Comparison of ENCODE assay signal across 13 cellular contexts in the genomic region with DNA sequence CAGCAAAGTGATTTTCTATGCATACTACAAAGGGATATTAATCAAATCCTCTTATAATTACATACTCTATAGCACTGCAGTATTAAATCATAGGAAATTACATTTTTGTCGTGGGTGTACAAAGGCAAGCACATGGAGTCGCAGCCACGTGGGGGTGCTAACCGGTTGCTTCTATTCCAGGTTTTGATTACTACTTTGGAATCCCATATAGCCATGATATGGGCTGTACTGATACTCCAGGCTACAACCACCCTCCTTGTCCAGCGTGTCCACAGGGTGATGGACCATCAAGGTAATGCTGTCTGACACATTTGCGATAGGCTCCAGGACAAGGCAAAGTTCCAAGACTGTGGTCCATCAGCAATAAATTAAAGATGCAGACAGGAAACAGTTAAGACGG.
DNase-seq lines count a peak whose midpoint lies in the region; ATAC-seq and TF ChIP-seq lines count a peak whose summit lies in the region.
"Had no signal": no experiment of that assay in that cellular context is flagged by ENCODE, and none has a peak within 500 bp of the region (broad histone marks: within the 10 kb centered on the region; RNA-seq: fewer than 3 reads in every experiment).

No MANE protein-coding gene starts in this region.

- H3K4me3 Mint-ChIP-seq in CD4-positive, alpha-beta T cell, result no peak overlapping the region
- peak overlapping the region; percentile 52 for H3K4me3 Mint-ChIP-seq in natural killer cell treated with Interleukin-12 subunit alpha and Interleukin-12 subunit beta and Interleukin-15 and Interleukin-18, amount 100 ng/mL, for 72 hours
- H3K4me3 Mint-ChIP-seq in Calu3 (ENCODE audit: low read depth, unreplicated experiment) (no peak overlapping the region), chondrocyte (ENCODE audit: unreplicated experiment) (no peak overlapping the region)
- H3K4me3 Mint-ChIP-seq: GM23338 had no signal

- peak overlapping the region; percentile 1 for H3K27ac Mint-ChIP-seq in CD4-positive, alpha-beta T cell
- H3K27ac Mint-ChIP-seq in natural killer cell treated with Interleukin-12 subunit alpha and Interleukin-12 subunit beta and Interleukin-15 and Interleukin-18, amount 100 ng/mL, for 72 hours, result peak overlapping the region; percentile 26 to 60
- H3K27ac Mint-ChIP-seq in Calu3 (ENCODE audit: unreplicated experiment), result no peak overlapping the region
- H3K27ac Mint-ChIP-seq in chondrocyte (ENCODE audit: unreplicated experiment), result no peak overlapping the region
- H3K27ac Mint-ChIP-seq: GM23338 had no signal

- no peaks in the 10 kb centered on the region for H3K9me3 ChIP-seq in CD4-positive, alpha-beta T cell (ENCODE audit: control insufficient read depth, low read length)
- H3K9me3 ChIP-seq: right lobe of liver had no signal

- no peak for ATAC-seq in CD4-positive, alpha-beta T cell (ENCODE audit: poor library complexity)
- no peak for ATAC-seq in natural killer cell treated with Interleukin-12 subunit alpha and Interleukin-12 subunit beta and Interleukin-15 and Interleukin-18, amount 100 ng/mL, for 72 hours
- ATAC-seq: GM23338 had no signal

- POLR2A ChIA-PET in CD4-positive, alpha-beta T cell (lab: Charles Lee), result interaction anchor here (7.5 kb wide), 1 partner anchor 60 kb away, joined by 94 read pairs; a partner anchor contains a TSS

- no peaks in the 10 kb centered on the region for H3K36me3 Mint-ChIP-seq in CD4-positive, alpha-beta T cell (ENCODE audit: low read depth)
- no peaks in the 10 kb centered on the region for H3K36me3 Mint-ChIP-seq in natural killer cell treated with Interleukin-12 subunit alpha and Interleukin-12 subunit beta and Interleukin-15 and Interleukin-18, amount 100 ng/mL, for 72 hours
- H3K36me3 Mint-ChIP-seq in Calu3 (ENCODE audit: insufficient read depth, unreplicated experiment) (no peaks in the 10 kb centered on the region), chondrocyte (ENCODE audit: low read depth) (peaks cover 1% of the 10 kb centered on the region)

- H3K27ac ChIP-seq in CD4-positive, alpha-beta T cell (ENCODE audit: low read depth, low read length), result no peak overlapping the region
- H3K27ac ChIP-seq: right lobe of liver had no signal

- CTCF ChIA-PET in CD4-positive, alpha-beta T cell (lab: Charles Lee), result interaction anchor here (1.7 to 2.4 kb wide), 2 partner anchors 9 to 48 kb away, joined by 6 to 8 read pairs; no protein-coding TSS in a partner anchor
- CTCF ChIA-PET in Calu3 (lab: Charles Lee), result no interaction called here

- BruUV-seq in Calu3 (replicated peaks; lab: Mats Ljungman, UMichigan), result no TSS peak

- intact Hi-C loops in CD4-positive, alpha-beta T cell (cut with DNase I, micrococcal nuclease), result no loop called here
- intact Hi-C loops in Calu3 (cut with micrococcal nuclease; ENCODE audit: unreplicated experiment), result no loop called here

- no peaks in the 10 kb centered on the region for H3K27me3 Mint-ChIP-seq in CD4-positive, alpha-beta T cell
- H3K27me3 Mint-ChIP-seq in natural killer cell treated with Interleukin-12 subunit alpha and Interleukin-12 subunit beta and Interleukin-15 and Interleukin-18, amount 100 ng/mL, for 72 hours, result no peaks in the 10 kb centered on the region
- H3K27me3 Mint-ChIP-seq in Calu3 (ENCODE audit: unreplicated experiment) (peaks cover 15% of the 10 kb centered on the region), chondrocyte (ENCODE audit: low read depth) (no peaks in the 10 kb centered on the region)

- no peak for TF ChIP-seq CTCF in CD4-positive, alpha-beta T cell (IDR thresholded peaks at IDR 0.05)
- TF ChIP-seq CTCF in Calu3 (IDR thresholded peaks at IDR 0.05; ENCODE audit: unreplicated experiment), result no peak
- TF ChIP-seq CTCF in chondrocyte (IDR thresholded peaks at IDR 0.05), result no peak

- H3K4me1 Mint-ChIP-seq in CD4-positive, alpha-beta T cell (ENCODE audit: low read depth), result peaks cover 83% of the 10 kb centered on the region
- H3K4me1 Mint-ChIP-seq in natural killer cell treated with Interleukin-12 subunit alpha and Interleukin-12 subunit beta and Interleukin-15 and Interleukin-18, amount 100 ng/mL, for 72 hours (ENCODE audit: low read depth in 2 of 2), result peaks cover 70 to 78% of the 10 kb centered on the region in 2 donors
- H3K4me1 Mint-ChIP-seq in Calu3 (ENCODE audit: low read depth, unreplicated experiment), result no peaks in the 10 kb centered on the region
- H3K4me1 Mint-ChIP-seq in chondrocyte (ENCODE audit: low read depth), result peaks cover 11% of the 10 kb centered on the region

- no peaks in the 10 kb centered on the region for H3K27me3 ChIP-seq in CD4-positive, alpha-beta T cell (ENCODE audit: control insufficient read depth, insufficient read depth, low read length)
- H3K27me3 ChIP-seq: right lobe of liver had no signal

- no peaks in the 10 kb centered on the region for H3K9me3 Mint-ChIP-seq in CD4-positive, alpha-beta T cell
- H3K9me3 Mint-ChIP-seq in natural killer cell treated with Interleukin-12 subunit alpha and Interleukin-12 subunit beta and Interleukin-15 and Interleukin-18, amount 100 ng/mL, for 72 hours, result no peaks in the 10 kb centered on the region
- H3K9me3 Mint-ChIP-seq in Calu3 (ENCODE audit: low read depth, unreplicated experiment) (no peaks in the 10 kb centered on the region), chondrocyte (ENCODE audit: low read depth) (no peaks in the 10 kb centered on the region)
- H3K9me3 Mint-ChIP-seq: GM23338 had no signal

- no peak for DNase-seq in CD4-positive, alpha-beta T cell
- DNase-seq in M059J (ENCODE audit: low read depth) (peak; percentile 37), cerebellar cortex (ENCODE audit: low spot score) (peak; percentile 34), Calu3 (no peak), DMS153 (lab: John Stamatoyannopoulos, UW) (no peak), NCI-H1092 treated with DMSO at 0.1 percent for 48 hours (lab: John Stamatoyannopoulos, UW) (no peak), chondrocyte (ENCODE audit: low spot score) (no peak)
- DNase-seq in natural killer cell treated with Interleukin-12 subunit alpha and Interleukin-12 subunit beta and Interleukin-15 and Interleukin-18, amount 100 ng/mL, for 72 hours (ENCODE audit: low spot score), result no peak
- DNase-seq: activated CD4-positive, alpha-beta T cell treated with anti-CD3 and anti-CD28 coated beads for 4 hours; activated effector memory CD4-positive, alpha-beta T cell treated with Interleukin-2 at 50 U/mL for 16 hours; NCI-H1694; right lobe of liver had no signal

Comparison
In these comparisons a context has a peak if more than half of its experiments do, and no peak if none do; other contexts are left out.
1. DNase-seq: peak in M059J (single experiment) and cerebellar cortex (single experiment); none in CD4-positive, alpha-beta T cell (0 of 10), natural killer cell treated with Interleukin-12 subunit alpha and Interleukin-12 subunit beta and Interleukin-15 and Interleukin-18, amount 100 ng/mL, for 72 hours (single experiment), Calu3 (single experiment), DMS153 (single experiment), NCI-H1092 treated with DMSO at 0.1 percent for 48 hours (single experiment) and chondrocyte (single experiment).
2. H3K27ac Mint-ChIP-seq: peak in CD4-positive, alpha-beta T cell (single experiment) and natural killer cell treated with Interleukin-12 subunit alpha and Interleukin-12 subunit beta and Interleukin-15 and Interleukin-18, amount 100 ng/mL, for 72 hours (2 of 2); none in Calu3 (single experiment) and chondrocyte (single experiment).